Comparison of ENCODE assay signal across 14 cellular contexts in the genomic region with DNA sequence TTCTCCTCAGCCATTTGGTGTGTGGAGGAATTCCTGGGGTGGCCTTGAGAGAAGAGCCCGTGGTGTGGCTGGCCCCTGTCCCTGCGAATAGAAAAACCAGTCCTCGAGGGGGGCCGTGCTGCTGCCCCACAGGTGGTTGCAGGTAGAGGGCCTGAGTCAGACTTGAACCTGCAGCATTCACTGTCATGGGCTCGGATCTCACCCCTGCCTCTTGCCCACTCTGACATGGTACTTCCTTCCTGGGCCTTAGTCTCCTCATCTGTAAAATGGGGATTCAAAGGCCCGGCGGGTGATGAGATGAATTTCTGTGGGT.
"Had no signal": no experiment of that assay in that cellular context is flagged by ENCODE, and none has a peak within 500 bp of the region (broad histone marks: within the 10 kb centered on the region; RNA-seq: fewer than 3 reads in every experiment).

No MANE protein-coding gene starts in this region.

- H3K79me2 ChIP-seq: hepatocyte, parathyroid adenoma had no signal

- H3K27me3 Mint-ChIP-seq: naive B cell; stimulated activated naive B cell treated with anti-CD40 and anti-IgM and Interleukin-4, amounts not matched to agents 10 μg/mL and 1 μg/mL and 100 μg/mL, for 72 hours; stimulated activated naive CD8-positive, alpha-beta T cell treated with anti-CD3 and anti-CD28 coated beads, Interleukin-15, amount 100 ng/mL, for 72 hours had no signal

- H2AFZ ChIP-seq: hepatocyte, parathyroid adenoma had no signal

- H3K9me3 ChIP-seq: colonic mucosa, esophagus squamous epithelium, gastroesophageal sphincter, prostate gland, spleen, testis had no signal

- FAIRE-seq: kidney had no signal

- H3K27ac ChIP-seq: colonic mucosa, gastroesophageal sphincter, hepatocyte, parathyroid adenoma, prostate gland, spleen, testis, tibial nerve had no signal

- H3K27me3 ChIP-seq: colonic mucosa, esophagus squamous epithelium, gastroesophageal sphincter, hepatocyte, spleen, testis, tibial nerve had no signal

- H3K4me2 ChIP-seq: hepatocyte had no signal

- H3K9ac ChIP-seq: parathyroid adenoma had no signal

- H3K9me3 Mint-ChIP-seq: naive B cell; nephron; stimulated activated naive B cell treated with anti-CD40 and anti-IgM and Interleukin-4, amounts not matched to agents 10 μg/mL and 1 μg/mL and 100 μg/mL, for 72 hours; stimulated activated naive CD8-positive, alpha-beta T cell treated with anti-CD3 and anti-CD28 coated beads, Interleukin-15, amount 100 ng/mL, for 72 hours had no signal

- H3K4me1 ChIP-seq: colonic mucosa, parathyroid adenoma, prostate gland, testis, tibial nerve had no signal

- H3K27ac Mint-ChIP-seq: nephron; stimulated activated naive B cell treated with anti-CD40 and anti-IgM and Interleukin-4, amounts not matched to agents 10 μg/mL and 1 μg/mL and 100 μg/mL, for 72 hours had no signal

- H3K36me3 ChIP-seq: colonic mucosa had no signal

- DNase-seq: esophagus squamous epithelium had no signal

- H3K4me3 Mint-ChIP-seq: naive B cell; nephron; stimulated activated naive B cell treated with anti-CD40 and anti-IgM and Interleukin-4, amounts not matched to agents 10 μg/mL and 1 μg/mL and 100 μg/mL, for 72 hours; stimulated activated naive CD8-positive, alpha-beta T cell treated with anti-CD3 and anti-CD28 coated beads, Interleukin-15, amount 100 ng/mL, for 72 hours had no signal

- H3K4me3 ChIP-seq: colonic mucosa, esophagus squamous epithelium, gastroesophageal sphincter, hepatocyte, prostate gland, spleen, testis, tibial nerve had no signal
